1 cellular context compared by ENCODE assay signal in the genomic region with DNA sequence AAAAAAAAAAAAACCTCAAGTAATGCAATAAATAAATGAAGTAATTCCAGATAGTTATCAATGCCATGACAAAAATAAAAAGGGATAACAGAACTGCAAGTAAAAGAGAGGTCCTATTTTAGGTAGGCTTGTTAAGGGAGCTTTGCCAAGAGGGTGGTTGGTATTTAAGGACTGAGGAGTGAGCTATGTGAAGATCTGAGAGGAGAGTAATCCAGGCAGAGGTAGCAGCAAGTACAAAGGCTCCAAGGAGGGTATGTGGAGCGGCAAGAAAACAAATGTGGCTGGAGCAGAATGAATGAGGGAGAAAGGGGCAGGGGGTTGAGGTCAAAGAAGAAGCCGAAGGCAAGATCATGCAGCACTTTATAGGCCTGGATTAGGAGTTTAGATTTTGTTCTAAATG.
TF ChIP-seq lines count a peak whose summit lies in the region.

No MANE protein-coding gene starts in this region.

TF ChIP-seq in K562, 482 proteins besides CTCF, POLR2A, EP300 and RAD21:
- TF ChIP-seq, protein P1, sequence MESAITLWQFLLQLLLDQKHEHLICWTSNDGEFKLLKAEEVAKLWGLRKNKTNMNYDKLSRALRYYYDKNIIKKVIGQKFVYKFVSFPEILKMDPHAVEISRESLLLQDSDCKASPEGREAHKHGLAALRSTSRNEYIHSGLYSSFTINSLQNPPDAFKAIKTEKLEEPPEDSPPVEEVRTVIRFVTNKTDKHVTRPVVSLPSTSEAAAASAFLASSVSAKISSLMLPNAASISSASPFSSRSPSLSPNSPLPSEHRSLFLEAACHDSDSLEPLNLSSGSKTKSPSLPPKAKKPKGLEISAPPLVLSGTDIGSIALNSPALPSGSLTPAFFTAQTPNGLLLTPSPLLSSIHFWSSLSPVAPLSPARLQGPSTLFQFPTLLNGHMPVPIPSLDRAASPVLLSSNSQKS (CRISPR knock-in tag; IDR thresholded peaks at IDR 0.05) = no peak
- TF ChIP-seq ARID2 (IDR thresholded peaks at IDR 0.05) = no peak
- no peak for TF ChIP-seq CBX2 (IDR thresholded peaks at IDR 0.05; ENCODE audit: insufficient read depth, low read length, poor library complexity, severe bottlenecking)
- TF ChIP-seq FOSL1 (tag; conservative IDR thresholded peaks at IDR 0.05) = no peak
- no peak for TF ChIP-seq BACH1 (tag; IDR thresholded peaks at IDR 0.05)
- TF ChIP-seq RUNX1 (IDR thresholded peaks at IDR 0.05; ENCODE audit: low read depth) = no peak
- TF ChIP-seq E2F3 (CRISPR knock-in tag; IDR thresholded peaks at IDR 0.05) = no peak
- no peak for TF ChIP-seq KLF16 (IDR thresholded peaks at IDR 0.05)
- no peak for TF ChIP-seq ZNF311 (CRISPR knock-in tag; IDR thresholded peaks at IDR 0.05)
- TF ChIP-seq, protein P2, sequence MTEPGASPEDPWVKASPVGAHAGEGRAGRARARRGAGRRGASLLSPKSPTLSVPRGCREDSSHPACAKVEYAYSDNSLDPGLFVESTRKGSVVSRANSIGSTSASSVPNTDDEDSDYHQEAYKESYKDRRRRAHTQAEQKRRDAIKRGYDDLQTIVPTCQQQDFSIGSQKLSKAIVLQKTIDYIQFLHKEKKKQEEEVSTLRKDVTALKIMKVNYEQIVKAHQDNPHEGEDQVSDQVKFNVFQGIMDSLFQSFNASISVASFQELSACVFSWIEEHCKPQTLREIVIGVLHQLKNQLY (CRISPR knock-in tag; conservative IDR thresholded peaks at IDR 0.05) = no peak
- no peak for TF ChIP-seq ZNF668 (CRISPR knock-in tag; IDR thresholded peaks at IDR 0.05)
- no peak for TF ChIP-seq GTF2E2 (tag; IDR thresholded peaks at IDR 0.05)
- TF ChIP-seq KAT2B (IDR thresholded peaks at IDR 0.05; ENCODE audit: low read depth, low read length) = no peak
- no peak for TF ChIP-seq KLF13 (tag; IDR thresholded peaks at IDR 0.05; ENCODE audit: borderline replicate concordance, low read depth)
- no peak for TF ChIP-seq SRSF9 (IDR thresholded peaks at IDR 0.05; ENCODE audit: borderline replicate concordance, low read depth, low read length)
- no peak for TF ChIP-seq CAMTA2 (CRISPR knock-in tag; conservative IDR thresholded peaks at IDR 0.05)
- TF ChIP-seq, protein P3, sequence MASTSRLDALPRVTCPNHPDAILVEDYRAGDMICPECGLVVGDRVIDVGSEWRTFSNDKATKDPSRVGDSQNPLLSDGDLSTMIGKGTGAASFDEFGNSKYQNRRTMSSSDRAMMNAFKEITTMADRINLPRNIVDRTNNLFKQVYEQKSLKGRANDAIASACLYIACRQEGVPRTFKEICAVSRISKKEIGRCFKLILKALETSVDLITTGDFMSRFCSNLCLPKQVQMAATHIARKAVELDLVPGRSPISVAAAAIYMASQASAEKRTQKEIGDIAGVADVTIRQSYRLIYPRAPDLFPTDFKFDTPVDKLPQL (IDR thresholded peaks at IDR 0.05; ENCODE audit: extremely low read depth, insufficient read length) = no peak
- no peak for TF ChIP-seq LCOR (CRISPR knock-in tag; IDR thresholded peaks at IDR 0.05)
TF ChIP-seq in K562: peak in this region for 0.
